14 cellular contexts compared by ENCODE assay signal in the genomic region with DNA sequence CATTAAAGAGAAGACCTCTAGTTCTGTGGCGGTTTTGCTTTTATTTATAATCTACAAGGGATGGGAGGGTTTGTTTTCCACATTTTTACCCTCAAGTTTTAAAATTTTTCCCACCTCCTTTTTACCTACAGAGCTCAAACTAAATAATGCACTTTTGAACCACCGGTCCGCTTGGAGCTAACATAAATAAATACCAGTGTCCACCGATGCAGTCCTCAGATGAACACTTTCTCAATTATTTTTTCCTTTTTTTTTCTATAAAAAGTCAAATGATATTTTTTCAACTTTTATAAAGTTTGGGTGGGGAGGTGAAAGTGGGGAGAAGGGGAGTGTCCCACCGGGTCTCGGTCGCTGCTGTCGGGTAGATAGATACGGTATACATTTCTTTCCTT. TPM values are rescaled to one million over a fixed set of nuclear protein-coding genes. Genes with fewer than 3 reads are reported as not detected.
A peak's percentile ranks its signal among the peaks of the same experiment; 100 is the strongest.
DNase-seq lines count a peak whose midpoint lies in the region; ATAC-seq and TF ChIP-seq lines count a peak whose summit lies in the region.
"Had no signal": no experiment of that assay in that cellular context is flagged by ENCODE, and none has a peak within 500 bp of the region (broad histone marks: within the 10 kb centered on the region; RNA-seq: fewer than 3 reads in every experiment).

No MANE protein-coding gene starts in this region.

- peaks cover 23% of the 10 kb centered on the region for H3K4me1 Mint-ChIP-seq in CD8-positive, alpha-beta T cell (ENCODE audit: low read depth)
- peaks cover 6% of the 10 kb centered on the region for H3K4me1 Mint-ChIP-seq in glutamatergic neuron (ENCODE audit: low read depth, unreplicated experiment)
- peaks cover 15% of the 10 kb centered on the region for H3K4me1 Mint-ChIP-seq in progenitor cell of endocrine pancreas (ENCODE audit: low read depth)

- no peak overlapping the region for H3K27ac ChIP-seq in CD8-positive, alpha-beta T cell (ENCODE audit: low read depth, low read length)
- peak overlapping the region in 4 of 5 donors; percentile 93 to 99 (median 96) for H3K27ac ChIP-seq in adrenal gland
- H3K27ac ChIP-seq: SJSA1 had no signal

- H3K9me3 Mint-ChIP-seq in CD8-positive, alpha-beta T cell, result no peaks in the 10 kb centered on the region
- H3K9me3 Mint-ChIP-seq in glutamatergic neuron (ENCODE audit: unreplicated experiment) (peaks cover 21% of the 10 kb centered on the region), progenitor cell of endocrine pancreas (ENCODE audit: low read depth) (no peaks in the 10 kb centered on the region)
- H3K9me3 Mint-ChIP-seq: CD8-positive, alpha-beta memory T cell had no signal

- no peak overlapping the region for H3K4me3 ChIP-seq in CD8-positive, alpha-beta T cell (ENCODE audit: low read depth, low read length)
- H3K4me3 ChIP-seq in adrenal gland, result peak overlapping the region in 2 of 4 donors; percentile 72 to 99
- H3K4me3 ChIP-seq: SJSA1 had no signal

- no peak for TF ChIP-seq CTCF in CD8-positive, alpha-beta T cell (IDR thresholded peaks at IDR 0.05)
- TF ChIP-seq CTCF in adrenal gland (IDR thresholded peaks at IDR 0.05) (no peak), glutamatergic neuron (IDR thresholded peaks at IDR 0.05; ENCODE audit: partially characterized antibody, unreplicated experiment) (no peak), progenitor cell of endocrine pancreas (IDR thresholded peaks at IDR 0.05; ENCODE audit: unreplicated experiment) (no peak)

- peaks cover 45% of the 10 kb centered on the region for H3K27me3 Mint-ChIP-seq in CD8-positive, alpha-beta T cell (ENCODE audit: low read depth)
- H3K27me3 Mint-ChIP-seq in glutamatergic neuron (ENCODE audit: unreplicated experiment) (peaks cover 34% of the 10 kb centered on the region), progenitor cell of endocrine pancreas (peaks cover 34% of the 10 kb centered on the region)

- DNase-seq in CD8-positive, alpha-beta T cell, result no peak
- DNase-seq in adrenal gland (no peak), glutamatergic neuron (no peak), progenitor cell of endocrine pancreas (ENCODE audit: low spot score, unreplicated experiment) (no peak), SW 1271 (lab: John Stamatoyannopoulos, UW) (no peak), GOT3 (lab: John Stamatoyannopoulos, UW) (no peak)
- DNase-seq in stimulated activated CD4-positive, alpha-beta T cell treated with anti-CD3 and anti-CD28 coated beads, Interleukin-2, amount 100 ng/mL, for 24 hours, result no peak
- DNase-seq: CD8-positive, alpha-beta memory T cell; cerebellar nuclear complex; NCI-H1694; stimulated activated CD4-positive, alpha-beta T cell treated with anti-CD3 and anti-CD28 coated beads, Interleukin-4, amount 100 ng/mL, for 24 hours had no signal

- no peaks in the 10 kb centered on the region for H3K9me3 ChIP-seq in CD8-positive, alpha-beta T cell (ENCODE audit: low read length)
- no peaks in the 10 kb centered on the region for H3K9me3 ChIP-seq in adrenal gland (replicated peaks in 1 of 3)
- H3K9me3 ChIP-seq: SJSA1 had no signal

- peak overlapping the region; percentile 42 for H3K4me3 Mint-ChIP-seq in CD8-positive, alpha-beta T cell
- H3K4me3 Mint-ChIP-seq in glutamatergic neuron (ENCODE audit: unreplicated experiment) (peak overlapping the region; percentile 63), progenitor cell of endocrine pancreas (ENCODE audit: low read depth) (peak overlapping the region; percentile 97)

- intact Hi-C loops in CD8-positive, alpha-beta T cell (cut with DNase I, micrococcal nuclease), result no loop called here
- intact Hi-C loops in adrenal gland (cut with DNase I), result loop anchor here (5.0 to 10.0 kb wide), 3 partner anchors 101 to 1147 kb away; no protein-coding TSS in a partner anchor

- no peaks in the 10 kb centered on the region for H3K36me3 Mint-ChIP-seq in CD8-positive, alpha-beta T cell
- no peaks in the 10 kb centered on the region for H3K36me3 Mint-ChIP-seq in glutamatergic neuron (ENCODE audit: unreplicated experiment)
- peaks cover 25% of the 10 kb centered on the region for H3K36me3 Mint-ChIP-seq in progenitor cell of endocrine pancreas (ENCODE audit: insufficient read depth)
- H3K36me3 Mint-ChIP-seq: CD8-positive, alpha-beta memory T cell had no signal

- ATAC-seq in CD8-positive, alpha-beta T cell, result no peak
- ATAC-seq in GM18861 (IDR thresholded peaks at IDR 0.05; ENCODE audit: unreplicated experiment), result no peak

- peaks cover 21% of the 10 kb centered on the region for H3K4me1 ChIP-seq in CD8-positive, alpha-beta T cell (ENCODE audit: insufficient read depth, low read length)
- peaks cover 0 to 10% of the 10 kb centered on the region in 2 donors for H3K4me1 ChIP-seq in adrenal gland (replicated peaks in 1 of 2)

- peaks cover 25% of the 10 kb centered on the region for H3K27me3 ChIP-seq in CD8-positive, alpha-beta T cell (ENCODE audit: insufficient read depth, low read length)
- H3K27me3 ChIP-seq in adrenal gland, result no peaks in the 10 kb centered on the region
- H3K27me3 ChIP-seq: SJSA1 had no signal

- POLR2A ChIA-PET in CD8-positive, alpha-beta T cell (lab: Charles Lee), result no interaction called here

- H3K27ac Mint-ChIP-seq in CD8-positive, alpha-beta T cell, result no peak overlapping the region
- H3K27ac Mint-ChIP-seq in glutamatergic neuron (ENCODE audit: unreplicated experiment), result no peak overlapping the region
- H3K27ac Mint-ChIP-seq in progenitor cell of endocrine pancreas, result no peak overlapping the region
- H3K27ac Mint-ChIP-seq: CD8-positive, alpha-beta memory T cell had no signal

- no peaks in the 10 kb centered on the region for H3K36me3 ChIP-seq in CD8-positive, alpha-beta T cell (ENCODE audit: insufficient read depth, low read length)
- peaks cover 0 to 19% of the 10 kb centered on the region in 2 donors for H3K36me3 ChIP-seq in adrenal gland (replicated peaks in 1 of 2)

- no peak for TF ChIP-seq POLR2A in adrenal gland (IDR thresholded peaks at IDR 0.05)

- WGBS in adrenal gland, 4 donors, result 56 to 61% (median 59%) methylated on average over 9 of the region's 9 CpGs

- CTCF ChIA-PET in CD8-positive, alpha-beta T cell (lab: Charles Lee), result no interaction called here

RNA-seq across cellular contexts. Expression of gene ZNF503, which starts 3.3 kb away (rescaled TPM):
- not detected for total RNA-seq in CD8-positive, alpha-beta T cell
- 100 to 1,000 TPM in 1 of 8 donors, 10 to 100 TPM in 7; 39.0 to 129 (median 74.7) TPM for total RNA-seq in adrenal gland
- polyA plus RNA-seq in adrenal gland, result 10 to 100 TPM in 2 of 3 donors, 1 to 10 TPM in 1; 6.0 to 40.7 (median 35.0) TPM
- total RNA-seq in glutamatergic neuron (ENCODE audit: unreplicated experiment), result 5.6 TPM
- 31.7 and 33.7 TPM in 2 replicates for total RNA-seq in progenitor cell of endocrine pancreas
- polyA plus RNA-seq: CD8-positive, alpha-beta memory T cell had no signal

RNA-seq across cellular contexts. Expression of gene LRMDA, which starts 33.2 kb away (rescaled TPM):
- total RNA-seq in CD8-positive, alpha-beta T cell, result not detected
- 100 to 1,000 TPM in 1 of 8 donors, 10 to 100 TPM in 7; 30.7 to 102 (median 82.2) TPM for total RNA-seq in adrenal gland
- polyA plus RNA-seq in adrenal gland, result 100 to 1,000 TPM in 1 of 3 donors, 10 to 100 TPM in 2; 43.0 to 132 (median 79.7) TPM
- 2.1 TPM for total RNA-seq in glutamatergic neuron (ENCODE audit: unreplicated experiment)
- total RNA-seq in progenitor cell of endocrine pancreas, result 6.5 and 9.7 TPM in 2 replicates
- total RNA-seq: activated CD8-positive, alpha-beta memory T cell treated with anti-CD3 and anti-CD28 coated beads for 36 hours; CD8-positive, alpha-beta memory T cell; SJSA1 had no signal
- polyA plus RNA-seq: CD8-positive, alpha-beta memory T cell had no signal

Comparison
In these comparisons a context has a peak if more than half of its experiments do, and no peak if none do; other contexts are left out.
1. H3K4me3 Mint-ChIP-seq: peak in every context shown above with its lines; median percentile 97 in progenitor cell of endocrine pancreas; 63 in glutamatergic neuron; 42 in CD8-positive, alpha-beta T cell.
2. intact Hi-C loops: an anchor here in adrenal gland (5.0 to 10.0 kb wide); none called in CD8-positive, alpha-beta T cell.